30 cellular contexts compared by ENCODE assay signal in the genomic region with DNA sequence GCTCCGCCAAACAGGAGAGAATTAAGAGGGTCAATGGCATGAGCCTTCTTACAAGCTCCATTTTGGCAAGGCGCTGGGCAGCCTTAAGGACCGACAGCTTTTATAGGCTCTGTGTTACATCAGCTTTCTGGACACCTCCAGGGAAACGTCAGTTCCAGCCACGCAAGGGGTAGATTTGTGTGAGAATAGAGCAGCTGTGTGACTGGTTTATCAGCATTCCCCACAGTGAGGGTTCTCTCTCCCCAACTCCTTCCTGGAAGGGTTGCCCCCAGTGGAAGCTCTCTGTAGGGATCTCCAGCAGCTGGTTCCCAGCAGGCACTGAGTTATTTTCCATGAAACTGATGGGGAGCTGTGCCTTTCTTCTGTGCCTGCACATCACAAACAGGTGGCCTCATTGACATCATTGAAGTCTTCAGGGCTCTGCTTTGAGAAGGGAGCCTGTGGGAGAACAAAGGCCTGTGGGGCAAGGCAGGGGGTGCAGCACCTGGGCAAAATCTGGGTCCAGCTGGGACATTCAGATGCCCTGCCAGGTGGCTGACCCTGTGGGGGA.
DNase-seq lines count a peak whose midpoint lies in the region; ATAC-seq and TF ChIP-seq lines count a peak whose summit lies in the region.
"Had no signal": no experiment of that assay in that cellular context is flagged by ENCODE, and none has a peak within 500 bp of the region (broad histone marks: within the 10 kb centered on the region; RNA-seq: fewer than 3 reads in every experiment).

A gene with protein sequence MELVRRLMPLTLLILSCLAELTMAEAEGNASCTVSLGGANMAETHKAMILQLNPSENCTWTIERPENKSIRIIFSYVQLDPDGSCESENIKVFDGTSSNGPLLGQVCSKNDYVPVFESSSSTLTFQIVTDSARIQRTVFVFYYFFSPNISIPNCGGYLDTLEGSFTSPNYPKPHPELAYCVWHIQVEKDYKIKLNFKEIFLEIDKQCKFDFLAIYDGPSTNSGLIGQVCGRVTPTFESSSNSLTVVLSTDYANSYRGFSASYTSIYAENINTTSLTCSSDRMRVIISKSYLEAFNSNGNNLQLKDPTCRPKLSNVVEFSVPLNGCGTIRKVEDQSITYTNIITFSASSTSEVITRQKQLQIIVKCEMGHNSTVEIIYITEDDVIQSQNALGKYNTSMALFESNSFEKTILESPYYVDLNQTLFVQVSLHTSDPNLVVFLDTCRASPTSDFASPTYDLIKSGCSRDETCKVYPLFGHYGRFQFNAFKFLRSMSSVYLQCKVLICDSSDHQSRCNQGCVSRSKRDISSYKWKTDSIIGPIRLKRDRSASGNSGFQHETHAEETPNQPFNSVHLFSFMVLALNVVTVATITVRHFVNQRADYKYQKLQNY (minus strand): TSS at position 75 of the 550 bp plus-strand sequence. CDS start 14 bp downstream, at position 61.

- peaks cover 11% of the 10 kb centered on the region for H3K36me3 Mint-ChIP-seq in effector memory CD8-positive, alpha-beta T cell (ENCODE audit: insufficient read depth)
- H3K36me3 Mint-ChIP-seq: type B pancreatic cell had no signal

- H3K4me1 Mint-ChIP-seq in stimulated activated naive CD8-positive, alpha-beta T cell treated with anti-CD3 and anti-CD28 coated beads, Interleukin-15, amount 100 ng/mL, for 72 hours = no peaks in the 10 kb centered on the region
- H3K4me1 Mint-ChIP-seq in effector memory CD8-positive, alpha-beta T cell (ENCODE audit: low read depth in 2 of 2) = peaks cover 0 to 7% of the 10 kb centered on the region in 2 donors

- in situ Hi-C loops in brain microvascular endothelial cell (cut with HindIII; ENCODE audit: low pct_ligation_motif_present, low sequenced_read_pairs) = no loop called here

- peaks cover 12 to 15% of the 10 kb centered on the region in 2 donors for H3K9me3 Mint-ChIP-seq in stimulated activated naive CD8-positive, alpha-beta T cell treated with anti-CD3 and anti-CD28 coated beads, Interleukin-15, amount 100 ng/mL, for 72 hours
- H3K9me3 Mint-ChIP-seq in effector memory CD8-positive, alpha-beta T cell = peaks cover 0 to 9% of the 10 kb centered on the region in 2 donors
- H3K9me3 Mint-ChIP-seq: natural killer cell had no signal

- no peaks in the 10 kb centered on the region for H3K36me3 ChIP-seq in brain microvascular endothelial cell (replicated peaks)
- H3K36me3 ChIP-seq: ascending aorta had no signal

- no peaks in the 10 kb centered on the region for H3K27me3 Mint-ChIP-seq in stimulated activated naive CD8-positive, alpha-beta T cell treated with anti-CD3 and anti-CD28 coated beads, Interleukin-15, amount 100 ng/mL, for 72 hours
- H3K27me3 Mint-ChIP-seq in effector memory CD8-positive, alpha-beta T cell = no peaks in the 10 kb centered on the region
- H3K27me3 Mint-ChIP-seq: activated T-cell treated with anti-CD3 and anti-CD28 coated beads, Interleukin-2, amount 50 U/mL, for 24 hours had no signal

- no peak for ATAC-seq in stimulated activated naive CD8-positive, alpha-beta T cell treated with anti-CD3 and anti-CD28 coated beads, Interleukin-15, amount 100 ng/mL, for 72 hours
- no peak for ATAC-seq in stimulated activated naive CD8-positive, alpha-beta T cell treated with anti-CD3 and anti-CD28 coated beads, Interleukin-15, Interleukin-2, amounts not matched to agents 100 U/mL and 50 U/mL, for 24 hours
- no peak for ATAC-seq in effector memory CD8-positive, alpha-beta T cell (replicated peaks)
- ATAC-seq: esophagus mucosa, left cardiac atrium, natural killer cell had no signal

- H3K4me3 Mint-ChIP-seq in stimulated activated naive CD8-positive, alpha-beta T cell treated with anti-CD3 and anti-CD28 coated beads, Interleukin-15, amount 100 ng/mL, for 72 hours = no peak within 1 kb of the TSS
- H3K4me3 Mint-ChIP-seq in effector memory CD8-positive, alpha-beta T cell = no peak within 1 kb of the TSS
- H3K4me3 Mint-ChIP-seq: activated T-cell treated with anti-CD3 and anti-CD28 coated beads, Interleukin-2, amount 50 U/mL, for 24 hours; natural killer cell; type B pancreatic cell had no signal

- TF ChIP-seq CTCF in LNCaP clone FGC (IDR thresholded peaks at IDR 0.05; ENCODE audit: control insufficient read depth, extremely low read depth, insufficient read depth) = no peak
- no peak for TF ChIP-seq CTCF in brain microvascular endothelial cell (IDR thresholded peaks at IDR 0.05; ENCODE audit: low read depth, low read length, missing control alignments)

- no peaks in the 10 kb centered on the region for H3K27me3 ChIP-seq in brain microvascular endothelial cell (replicated peaks)
- H3K27me3 ChIP-seq: ascending aorta had no signal

- no peak for DNase-seq in stimulated activated naive CD8-positive, alpha-beta T cell treated with anti-CD3 and anti-CD28 coated beads, Interleukin-15, amount 100 ng/mL, for 72 hours
- no peak for DNase-seq in stimulated activated naive CD8-positive, alpha-beta T cell treated with anti-CD3 and anti-CD28 coated beads, Interleukin-15, Interleukin-2, amounts not matched to agents 100 U/mL and 50 U/mL, for 24 hours
- DNase-seq in LNCaP clone FGC (ENCODE audit: low read depth) = peak; percentile 31
- peak; percentile 41 for DNase-seq in iPS DF 4.7 (ENCODE audit: extremely low read depth, low spot score)
- DNase-seq in AG08396 (ENCODE audit: low spot score) = no peak
- DNase-seq in inferior parietal cortex (ENCODE audit: extremely low spot score) = no peak
- no peak for DNase-seq in brain microvascular endothelial cell
- DNase-seq in effector memory CD8-positive, alpha-beta T cell = no peak
- DNase-seq: activated CD4-positive, alpha-beta T cell treated with anti-CD3 and anti-CD28 coated beads for 4 hours; activated gamma-delta T cell; activated T-cell treated with anti-CD3 and anti-CD28 coated beads, Interleukin-2, amount 50 U/mL, for 24 hours; caudate nucleus; DMS79 treated with DMSO at 0.1 percent for 48 hours; GF-D8; glutamatergic neuron; left cardiac atrium; MM.1S; natural killer cell; NCI-H1105 treated with DMSO at 0.1 percent for 48 hours; NCI-H2081; NCI-H226; NCI-H774; stimulated activated CD4-positive, alpha-beta T cell treated with anti-CD3 and anti-CD28 coated beads, Interleukin-4, amount 100 ng/mL, for 24 hours; T-helper 9 cell had no signal

- H3K4me3 ChIP-seq in LNCaP clone FGC (ENCODE audit: low read depth, low read length) (no peak within 1 kb of the TSS), brain microvascular endothelial cell (ENCODE audit: low read depth, low read length) (no peak within 1 kb of the TSS)
- H3K4me3 ChIP-seq: ascending aorta, lung had no signal

- H3K27ac ChIP-seq in brain microvascular endothelial cell = no peak within 1 kb of the TSS
- H3K27ac ChIP-seq: ascending aorta, KMS-11, VCaP had no signal

- peak within 1 kb of the TSS; percentile 38 to 54 for H3K27ac Mint-ChIP-seq in stimulated activated naive CD8-positive, alpha-beta T cell treated with anti-CD3 and anti-CD28 coated beads, Interleukin-15, amount 100 ng/mL, for 72 hours
- no peak within 1 kb of the TSS for H3K27ac Mint-ChIP-seq in effector memory CD8-positive, alpha-beta T cell
- H3K27ac Mint-ChIP-seq: activated T-cell treated with anti-CD3 and anti-CD28 coated beads, Interleukin-2, amount 50 U/mL, for 24 hours; natural killer cell; type B pancreatic cell had no signal

Comparison
In these comparisons a context has a peak if more than half of its experiments do, and no peak if none do; other contexts are left out.
1. DNase-seq: peak in LNCaP clone FGC (single experiment) and iPS DF 4.7 (single experiment); none in stimulated activated naive CD8-positive, alpha-beta T cell treated with anti-CD3 and anti-CD28 coated beads, Interleukin-15, amount 100 ng/mL, for 72 hours (0 of 2), stimulated activated naive CD8-positive, alpha-beta T cell treated with anti-CD3 and anti-CD28 coated beads, Interleukin-15, Interleukin-2, amounts not matched to agents 100 U/mL and 50 U/mL, for 24 hours (single experiment), AG08396 (single experiment), inferior parietal cortex (single experiment), brain microvascular endothelial cell (single experiment) and effector memory CD8-positive, alpha-beta T cell (0 of 3).
2. H3K27ac Mint-ChIP-seq: peak in stimulated activated naive CD8-positive, alpha-beta T cell treated with anti-CD3 and anti-CD28 coated beads, Interleukin-15, amount 100 ng/mL, for 72 hours (2 of 2); none in effector memory CD8-positive, alpha-beta T cell (0 of 2).